8 cellular contexts compared by ENCODE assay signal in genomic region chr3:196287405-196288140, GRCh38. TPM values are rescaled to one million over a fixed set of nuclear protein-coding genes. Genes with fewer than 3 reads are reported as not detected.
DNase-seq lines count a peak whose midpoint lies in the region; ATAC-seq and TF ChIP-seq lines count a peak whose summit lies in the region.

Gene PCYT1A, minus strand, starts transcription at chr3:196287726. Its CDS starts 17,195 bp downstream, at chr3:196270531.

- H3K27me3 ChIP-seq in aorta (ENCODE audit: control insufficient read depth in 1 of 2, insufficient read depth in 2 of 2, low read length in 1 of 2), result no peaks in the 10 kb centered on the region

- H3K4me1 ChIP-seq in aorta (ENCODE audit: control insufficient read depth in 1 of 2, insufficient read depth in 2 of 2, low read length in 2 of 2), result peaks cover 0 to 5% of the 10 kb centered on the region in 2 donors

- peak within 1 kb of the TSS; percentile 100 for H3K4me3 ChIP-seq in astrocyte of the spinal cord (ENCODE audit: low read depth, low read length)
- H3K4me3 ChIP-seq in aorta (ENCODE audit: low read length in 2 of 2), result peak within 1 kb of the TSS; percentile 58 to 68

- H3K36me3 ChIP-seq in aorta (ENCODE audit: control insufficient read depth in 1 of 2, insufficient read depth in 2 of 2, low read length in 1 of 2), result no peaks in the 10 kb centered on the region

- peak; percentile 83 for ATAC-seq in GM18502 (IDR thresholded peaks at IDR 0.05; ENCODE audit: poor library complexity, unreplicated experiment)
- peak; percentile 74 for ATAC-seq in HG02973 (IDR thresholded peaks at IDR 0.05; ENCODE audit: unreplicated experiment)
- ATAC-seq in aorta (ENCODE audit: low FRiP score), result peak; percentile 97

- peak within 1 kb of the TSS; percentile 45 to 61 for H3K27ac ChIP-seq in aorta (ENCODE audit: low read depth in 1 of 2, low read length in 2 of 2)

- no peaks in the 10 kb centered on the region for H3K9me3 ChIP-seq in aorta (ENCODE audit: control insufficient read depth, low read length)

- DNase-seq in NCI-H2029 treated with DMSO at 0.1 percent for 48 hours (lab: John Stamatoyannopoulos, UW), result peak; percentile 88
- DNase-seq in T1000 (lab: John Stamatoyannopoulos, UW), result peak; percentile 51
- peak; percentile 94 for DNase-seq in astrocyte of the spinal cord (ENCODE audit: low read depth, low spot score)
- peak; percentile 86 to 96 for DNase-seq in hippocampal formation (lab: John Stamatoyannopoulos, UW)
- DNase-seq in renal cortical epithelial cell (ENCODE audit: low read depth), result peak; percentile 93
- DNase-seq in aorta, result peak; percentile 95 to 96

- in situ Hi-C loops in astrocyte of the spinal cord (cut with HindIII; ENCODE audit: low sequenced_read_pairs), result no loop called here

- TF ChIP-seq CTCF in astrocyte of the spinal cord (IDR thresholded peaks at IDR 0.05; ENCODE audit: low read depth, low read length), result no peak

- intact Hi-C loops in aorta (cut with DNase I), result no loop called here

- 0% methylated on average over 48 to 60 of the region's 60 CpGs for WGBS in aorta, 2 donors

RNA-seq across cellular contexts. Expression of gene PCYT1A, which starts in this region (rescaled TPM):
- total RNA-seq in renal cortical epithelial cell (73.6 and 90.0 TPM in 2 replicates), aorta (10 to 100 TPM; 63.5 to 65.0 TPM)
- polyA plus RNA-seq in aorta, result 10 to 100 TPM; 26.7 to 28.5 TPM

Comparison
In these comparisons a context has a peak if more than half of its experiments do, and no peak if none do; other contexts are left out.
1. Peak in every context shown above with its lines: DNase-seq, ATAC-seq, H3K4me3 ChIP-seq and H3K27ac ChIP-seq.